Comparison of ENCODE assay signal across 19 cellular contexts in the genomic region with DNA sequence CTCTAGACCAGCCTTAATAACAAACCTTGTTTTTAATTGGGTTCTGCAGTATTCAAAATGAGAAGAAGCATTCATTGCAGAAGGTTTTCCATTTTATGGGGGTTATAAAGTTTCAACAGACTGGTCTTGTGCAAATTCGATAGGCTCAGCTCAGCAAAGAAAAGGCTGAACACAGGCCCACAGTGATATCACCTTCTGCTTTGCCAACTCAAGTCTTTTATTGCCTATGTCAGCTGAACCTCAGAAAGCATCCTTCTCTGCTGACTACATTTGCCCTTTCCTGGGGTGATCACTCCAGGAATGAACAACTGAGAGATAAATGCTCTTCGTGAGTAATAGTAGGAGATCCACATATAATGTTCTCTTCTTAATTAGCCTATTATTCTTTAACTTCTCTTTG.
A peak's percentile ranks its signal among the peaks of the same experiment; 100 is the strongest.
DNase-seq lines count a peak whose midpoint lies in the region; ATAC-seq, FAIRE-seq and TF ChIP-seq lines count a peak whose summit lies in the region.
"Had no signal": no experiment of that assay in that cellular context is flagged by ENCODE, and none has a peak within 500 bp of the region (broad histone marks: within the 10 kb centered on the region; RNA-seq: fewer than 3 reads in every experiment).

No MANE protein-coding gene starts in this region.

- no peak for TF ChIP-seq CTCF in HEK293 (tag by site-specific recombination; IDR thresholded peaks at IDR 0.05)

- peak; percentile 91 for ATAC-seq in left colon
- ATAC-seq: GM23338, HCT116 had no signal

- H3K36me3 ChIP-seq in HEK293 (ENCODE audit: control insufficient read depth in 2 of 2, insufficient read depth in 1 of 2, low read length in 2 of 2), result no peaks in the 10 kb centered on the region
- H3K36me3 ChIP-seq: BE2C had no signal

- POLR2A ChIA-PET in HEK293 (lab: Yijun Ruan, JAX), result no interaction called here

- H3K4me3 ChIP-seq in HEK293 (ENCODE audit: low read depth, low read length), result no peak overlapping the region
- H3K4me3 ChIP-seq: GM23338 had no signal

- no peak for DNase-seq in HTR-8/SVneo (ENCODE audit: insufficient read length, low spot score)
- DNase-seq in left colon, result no peak
- no peak for DNase-seq in urothelium cell line (ENCODE audit: low spot score)
- no peak for DNase-seq in effector CD4-positive, alpha-beta T cell
- no peak for DNase-seq in H54 (ENCODE audit: insufficient read length, low spot score)
- DNase-seq: ACHN; BE2C; CD4-positive, CD25-positive, alpha-beta regulatory T cell; CD8-positive, alpha-beta memory T cell; COR-L47; H7 had no signal

- FAIRE-seq in HTR-8/SVneo (lab: Jason Lieb, UNC) (peak; percentile 4), urothelium cell line (lab: Jason Lieb, UNC) (peak; percentile 76), H54 (lab: Jason Lieb, UNC) (no peak)
- FAIRE-seq: A204.1, D721Med, G401.6, GM12891, GM19239 had no signal

- no peaks in the 10 kb centered on the region for H3K9me3 ChIP-seq in HEK293 (ENCODE audit: control insufficient read depth, insufficient read depth, low read depth, low read length)
- H3K9me3 ChIP-seq: BE2C had no signal

- no peak for TF ChIP-seq POLR2A in H54 (IDR thresholded peaks at IDR 0.05; ENCODE audit: low read depth, low read length)

- H3K4me1 ChIP-seq in HEK293 (ENCODE audit: control insufficient read depth, insufficient read depth, low read length), result no peaks in the 10 kb centered on the region
- H3K4me1 ChIP-seq: BE2C had no signal

- H3K27ac ChIP-seq in HEK293 (ENCODE audit: extremely low read depth, low read depth, low read length), result no peak overlapping the region

- CTCF ChIA-PET in HEK293 (lab: Yijun Ruan, JAX), result no interaction called here

- intact Hi-C loops in left colon (cut with DNase I, micrococcal nuclease), result no loop called here

TF ChIP-seq in HEK293, 187 proteins besides CTCF, POLR2A, EP300 and RAD21:
- TF ChIP-seq GFI1B (tag by site-specific recombination; IDR thresholded peaks at IDR 0.05), result no peak
- no peak for TF ChIP-seq ZNF704 (tag by site-specific recombination; IDR thresholded peaks at IDR 0.05)
- no peak for TF ChIP-seq ZNF37A (tag by site-specific recombination; IDR thresholded peaks at IDR 0.05)
- TF ChIP-seq FEZF1 (tag by site-specific recombination; IDR thresholded peaks at IDR 0.05), result peak; percentile 31; the same call in 1 of the 2 replicates
- no peak for TF ChIP-seq ZNF239 (tag by site-specific recombination; IDR thresholded peaks at IDR 0.05)
